ENCODE assay signal across 1 cellular context in the genomic region with DNA sequence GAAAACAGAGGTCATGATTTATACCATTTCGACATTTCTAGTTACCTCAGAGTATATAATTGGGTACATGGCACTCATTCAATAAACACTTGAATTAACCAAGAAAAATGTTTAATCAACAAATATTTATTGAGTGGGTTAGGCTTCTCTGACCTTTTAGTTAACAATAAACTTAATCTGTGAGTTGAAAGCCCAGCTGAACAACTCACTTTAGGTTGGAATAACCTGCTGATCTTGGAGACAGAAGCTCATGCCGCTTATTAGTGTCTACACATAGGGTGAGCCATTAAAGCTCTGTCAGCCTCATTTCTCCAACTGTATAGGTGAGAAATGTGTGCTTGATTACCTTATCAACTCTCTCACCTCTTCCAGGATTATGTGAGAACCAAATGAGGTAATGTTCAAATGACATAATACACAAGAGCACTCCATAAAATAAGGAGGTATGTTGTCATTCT.
TF ChIP-seq lines count a peak whose summit lies in the region.

No MANE protein-coding gene starts in this region.

TF ChIP-seq in liver, 16 proteins besides CTCF, POLR2A, EP300 and RAD21 (continued from another document):
- peak; percentile 60 for TF ChIP-seq FOXA2 (IDR thresholded peaks at IDR 0.05)
- TF ChIP-seq JUND (IDR thresholded peaks at IDR 0.05): peak; percentile 38 to 69
- TF ChIP-seq, protein P1, sequence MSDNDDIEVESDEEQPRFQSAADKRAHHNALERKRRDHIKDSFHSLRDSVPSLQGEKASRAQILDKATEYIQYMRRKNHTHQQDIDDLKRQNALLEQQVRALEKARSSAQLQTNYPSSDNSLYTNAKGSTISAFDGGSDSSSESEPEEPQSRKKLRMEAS (IDR thresholded peaks at IDR 0.05): no peak
- no peak for TF ChIP-seq TAF1 (conservative IDR thresholded peaks at IDR 0.05)
- TF ChIP-seq, protein P2, sequence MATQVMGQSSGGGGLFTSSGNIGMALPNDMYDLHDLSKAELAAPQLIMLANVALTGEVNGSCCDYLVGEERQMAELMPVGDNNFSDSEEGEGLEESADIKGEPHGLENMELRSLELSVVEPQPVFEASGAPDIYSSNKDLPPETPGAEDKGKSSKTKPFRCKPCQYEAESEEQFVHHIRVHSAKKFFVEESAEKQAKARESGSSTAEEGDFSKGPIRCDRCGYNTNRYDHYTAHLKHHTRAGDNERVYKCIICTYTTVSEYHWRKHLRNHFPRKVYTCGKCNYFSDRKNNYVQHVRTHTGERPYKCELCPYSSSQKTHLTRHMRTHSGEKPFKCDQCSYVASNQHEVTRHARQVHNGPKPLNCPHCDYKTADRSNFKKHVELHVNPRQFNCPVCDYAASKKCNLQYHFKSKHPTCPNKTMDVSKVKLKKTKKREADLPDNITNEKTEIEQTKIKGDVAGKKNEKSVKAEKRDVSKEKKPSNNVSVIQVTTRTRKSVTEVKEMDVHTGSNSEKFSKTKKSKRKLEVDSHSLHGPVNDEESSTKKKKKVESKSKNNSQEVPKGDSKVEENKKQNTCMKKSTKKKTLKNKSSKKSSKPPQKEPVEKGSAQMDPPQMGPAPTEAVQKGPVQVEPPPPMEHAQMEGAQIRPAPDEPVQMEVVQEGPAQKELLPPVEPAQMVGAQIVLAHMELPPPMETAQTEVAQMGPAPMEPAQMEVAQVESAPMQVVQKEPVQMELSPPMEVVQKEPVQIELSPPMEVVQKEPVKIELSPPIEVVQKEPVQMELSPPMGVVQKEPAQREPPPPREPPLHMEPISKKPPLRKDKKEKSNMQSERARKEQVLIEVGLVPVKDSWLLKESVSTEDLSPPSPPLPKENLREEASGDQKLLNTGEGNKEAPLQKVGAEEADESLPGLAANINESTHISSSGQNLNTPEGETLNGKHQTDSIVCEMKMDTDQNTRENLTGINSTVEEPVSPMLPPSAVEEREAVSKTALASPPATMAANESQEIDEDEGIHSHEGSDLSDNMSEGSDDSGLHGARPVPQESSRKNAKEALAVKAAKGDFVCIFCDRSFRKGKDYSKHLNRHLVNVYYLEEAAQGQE (IDR thresholded peaks at IDR 0.05): no peak
TF ChIP-seq in liver: peak in this region for 8.
